In the genomic region with DNA sequence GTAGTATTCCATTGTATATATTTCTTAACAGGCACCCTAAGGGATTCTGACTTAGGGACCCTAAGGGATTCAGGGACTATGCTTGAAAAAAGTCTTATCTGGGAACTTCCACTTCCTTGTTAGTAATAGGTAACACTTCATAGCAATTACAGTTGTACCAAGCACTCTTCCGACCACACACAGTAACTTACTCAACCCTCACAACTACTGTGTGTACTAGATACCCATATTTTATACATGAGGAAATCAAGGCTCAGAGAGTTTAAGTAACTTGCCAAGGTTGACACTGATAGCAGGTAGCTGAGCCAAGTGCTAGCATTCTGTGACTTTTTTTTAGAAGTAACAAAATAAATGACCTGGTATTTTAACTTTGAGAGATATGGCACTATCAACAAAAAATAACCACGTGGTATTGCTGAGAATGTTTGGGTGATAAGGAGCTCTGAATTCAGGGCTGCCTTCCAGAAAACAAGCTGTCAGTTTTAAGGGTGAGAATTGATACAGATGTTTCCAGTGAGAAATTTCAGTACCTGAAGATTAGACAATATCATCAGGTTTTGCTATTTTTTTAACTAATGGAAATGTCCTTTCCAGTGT, we compare ENCODE assay signal across 19 cellular contexts.
A peak's percentile ranks its signal among the peaks of the same experiment; 100 is the strongest.
DNase-seq lines count a peak whose midpoint lies in the region; ATAC-seq and TF ChIP-seq lines count a peak whose summit lies in the region.
"Had no signal": no experiment of that assay in that cellular context is flagged by ENCODE, and none has a peak within 500 bp of the region (broad histone marks: within the 10 kb centered on the region; RNA-seq: fewer than 3 reads in every experiment).

No MANE protein-coding gene starts in this region.

- no TSS peak for BruUV-seq in OCI-LY7 (replicated peaks; lab: Mats Ljungman, UMichigan)

- H3K4me1 Mint-ChIP-seq in activated naive CD4-positive, alpha-beta T cell treated with anti-CD3 and anti-CD28 coated beads, Interleukin-2, amount 10 ng/mL, durations not matched to agents 7 days and 5 days: no peaks in the 10 kb centered on the region
- H3K4me1 Mint-ChIP-seq: CD14-positive monocyte; CD4-positive, CD25-positive, alpha-beta regulatory T cell had no signal

- 0 out of 2 replicates have a peak overlapping the region, but pooled peaks have one; percentile 21 for H2AFZ ChIP-seq in OCI-LY7 (ENCODE audit: low read length)

- no peaks in the 10 kb centered on the region for H3K79me2 ChIP-seq in OCI-LY7 (ENCODE audit: insufficient read depth, low read depth, low read length)

- H3K9me2 ChIP-seq in OCI-LY7 (ENCODE audit: insufficient read depth, low read length): no peaks in the 10 kb centered on the region

- H3K27me3 Mint-ChIP-seq in activated naive CD4-positive, alpha-beta T cell treated with anti-CD3 and anti-CD28 coated beads, Interleukin-2, amount 10 ng/mL, durations not matched to agents 7 days and 5 days: no peaks in the 10 kb centered on the region
- H3K27me3 Mint-ChIP-seq: CD4-positive, alpha-beta memory T cell had no signal

- in situ Hi-C loops in G401 (cut with HindIII; ENCODE audit: low sequenced_read_pairs): no loop called here

- H4K20me1 ChIP-seq in OCI-LY7 (ENCODE audit: insufficient read depth, low read length): no peaks in the 10 kb centered on the region
- H4K20me1 ChIP-seq: BLaER1 had no signal

- H3K4me3 Mint-ChIP-seq in activated naive CD4-positive, alpha-beta T cell treated with anti-CD3 and anti-CD28 coated beads, Interleukin-2, amount 10 ng/mL, durations not matched to agents 7 days and 5 days: no peak overlapping the region
- H3K4me3 Mint-ChIP-seq: CD14-positive monocyte; CD4-positive, alpha-beta memory T cell; CD4-positive, CD25-positive, alpha-beta regulatory T cell; CD8-positive, alpha-beta memory T cell had no signal

- H3K36me3 Mint-ChIP-seq in activated naive CD4-positive, alpha-beta T cell treated with anti-CD3 and anti-CD28 coated beads, Interleukin-2, amount 10 ng/mL, durations not matched to agents 7 days and 5 days: no peaks in the 10 kb centered on the region
- H3K36me3 Mint-ChIP-seq: CD14-positive monocyte; CD4-positive, alpha-beta memory T cell; CD8-positive, alpha-beta memory T cell had no signal

- no peak overlapping the region for H3K27ac Mint-ChIP-seq in activated naive CD4-positive, alpha-beta T cell treated with anti-CD3 and anti-CD28 coated beads, Interleukin-2, amount 10 ng/mL, durations not matched to agents 7 days and 5 days
- H3K27ac Mint-ChIP-seq: CD4-positive, alpha-beta memory T cell; CD4-positive, CD25-positive, alpha-beta regulatory T cell; CD8-positive, alpha-beta memory T cell had no signal

- intact Hi-C loops in OCI-LY7 (cut with micrococcal nuclease; ENCODE audit: unreplicated experiment) (no loop called here), left colon (cut with DNase I, micrococcal nuclease) (no loop called here)

- DNase-seq in NCI-H226: peak; percentile 66
- DNase-seq in OCI-LY7 (ENCODE audit: low spot score): no peak
- DNase-seq in left colon: no peak
- DNase-seq in T-helper 9 cell: no peak
- no peak for DNase-seq in G401 (ENCODE audit: low spot score)
- DNase-seq in activated naive CD4-positive, alpha-beta T cell treated with anti-CD3 and anti-CD28 coated beads, Interleukin-2, amount 10 ng/mL, durations not matched to agents 7 days and 5 days: no peak
- DNase-seq: 8988T; BE2C; C1 segment of cervical spinal cord; CD4-positive, alpha-beta memory T cell; CD8-positive, alpha-beta memory T cell; COR-L47; DMS153; DMS79; DND-41; GF-D8 had no signal

- POLR2A ChIA-PET in OCI-LY7 (lab: Charles Lee): interaction anchor here (0.7 kb wide), 1 partner anchor 150 kb away, joined by 4 read pairs; no protein-coding TSS in a partner anchor

- H3K27ac ChIP-seq in OCI-LY7 (ENCODE audit: low read depth, low read length, poor library complexity, severe bottlenecking): no peak overlapping the region
- H3K27ac ChIP-seq: BLaER1 had no signal

- ATAC-seq in left colon: peak; percentile 34

- no peaks in the 10 kb centered on the region; the same call in 1 of the 2 replicates for H3K36me3 ChIP-seq in OCI-LY7 (ENCODE audit: insufficient read depth, low read length)
- H3K36me3 ChIP-seq: BE2C, BLaER1 had no signal

- H3K4me3 ChIP-seq in OCI-LY7 (ENCODE audit: low read depth, low read length, poor library complexity, severe bottlenecking): no peak overlapping the region
- H3K4me3 ChIP-seq: BLaER1 had no signal

- no peak overlapping the region for H3K4me2 ChIP-seq in OCI-LY7 (ENCODE audit: low read length)
- H3K4me2 ChIP-seq: BLaER1 had no signal

- no peaks in the 10 kb centered on the region for H3K4me1 ChIP-seq in OCI-LY7 (ENCODE audit: insufficient read depth, low read length, poor library complexity, severe bottlenecking)
- H3K4me1 ChIP-seq: BE2C, BLaER1 had no signal

- peaks cover 2% of the 10 kb centered on the region for H3K9me3 Mint-ChIP-seq in activated naive CD4-positive, alpha-beta T cell treated with anti-CD3 and anti-CD28 coated beads, Interleukin-2, amount 10 ng/mL, durations not matched to agents 7 days and 5 days

- CTCF ChIA-PET in OCI-LY7 (lab: Charles Lee; ENCODE audit: unreplicated experiment): no interaction called here
- CTCF ChIA-PET in activated naive CD4-positive, alpha-beta T cell treated with anti-CD3 and anti-CD28 coated beads, Interleukin-2, amount 10 ng/mL, durations not matched to agents 7 days and 5 days (lab: Charles Lee): no interaction called here

- H3K9me3 ChIP-seq in OCI-LY7 (ENCODE audit: low read length): peaks cover 4% of the 10 kb centered on the region; the same call in 1 of the 2 replicates
- H3K9me3 ChIP-seq: BE2C, BLaER1 had no signal

- TF ChIP-seq CTCF in OCI-LY7 (conservative IDR thresholded peaks at IDR 0.05; ENCODE audit: low read length): no peak
